Comparison of ENCODE assay signal across 25 cellular contexts in genomic region chr6:40848038-40848437, GRCh38.
DNase-seq lines count a peak whose midpoint lies in the region; ATAC-seq and TF ChIP-seq lines count a peak whose summit lies in the region.
"Had no signal": no experiment of that assay in that cellular context is flagged by ENCODE, and none has a peak within 500 bp of the region (broad histone marks: within the 10 kb centered on the region; RNA-seq: fewer than 3 reads in every experiment).

No MANE protein-coding gene starts in this region.

- no peak for ATAC-seq in HG02623 (IDR thresholded peaks at IDR 0.05; ENCODE audit: unreplicated experiment)
- ATAC-seq: gastrocnemius medialis, T-cell had no signal

- H3K27ac ChIP-seq in GM23248 (no peak overlapping the region), hepatocyte (no peak overlapping the region)
- H3K27ac ChIP-seq: adrenal gland; BLaER1 treated with 17β-estradiol and CSF1 and Interleukin-3, amounts not matched to agents 10 nM and 100 nM; breast epithelium; gastrocnemius medialis; skin epidermis; tibial nerve had no signal

- H3K4me3 ChIP-seq in GM23248 (no peak overlapping the region), hepatocyte (no peak overlapping the region)
- H3K4me3 ChIP-seq: adrenal gland; BLaER1 treated with 17β-estradiol and CSF1 and Interleukin-3, amounts not matched to agents 10 nM and 100 nM; breast epithelium; gastrocnemius medialis; HAP-1; lung; skin epidermis; tibial nerve had no signal

- H3K79me2 ChIP-seq in GM23248 (ENCODE audit: insufficient read depth) (no peaks in the 10 kb centered on the region), hepatocyte (no peaks in the 10 kb centered on the region)

- no peak overlapping the region for H2AFZ ChIP-seq in GM23248
- no peak overlapping the region for H2AFZ ChIP-seq in hepatocyte

- H3K27me3 ChIP-seq in GM23248 (replicated peaks; ENCODE audit: insufficient read depth) (peaks cover 6% of the 10 kb centered on the region; the same call in 1 of the 2 replicates), hepatocyte (no peaks in the 10 kb centered on the region)
- H3K27me3 ChIP-seq: adrenal gland; BLaER1 treated with 17β-estradiol and CSF1 and Interleukin-3, amounts not matched to agents 10 nM and 100 nM; breast epithelium; gastrocnemius medialis; tibial nerve had no signal

- in situ Hi-C loops in GM23248 (cut with MboI) = loop anchor here (25.0 kb wide), 2 partner anchors 861 to 1486 kb away; no protein-coding TSS in a partner anchor

- H3K9me2 ChIP-seq in GM23248 (ENCODE audit: insufficient read depth) = no peaks in the 10 kb centered on the region
- no peaks in the 10 kb centered on the region for H3K9me2 ChIP-seq in hepatocyte (replicated peaks; ENCODE audit: insufficient read depth)

- H3K9me3 ChIP-seq in GM23248 (ENCODE audit: low read depth) = no peaks in the 10 kb centered on the region
- H3K9me3 ChIP-seq in hepatocyte (ENCODE audit: low read depth) = no peaks in the 10 kb centered on the region
- H3K9me3 ChIP-seq: adrenal gland, breast epithelium, gastrocnemius medialis, HAP-1, tibial nerve had no signal

- 24% methylated on average over 5 of the region's 5 CpGs for WGBS in GM23248 (ENCODE audit: low coverage in 1 of 2, low lambda C conversion rate in 2 of 2, missing lambda C conversion rate in 2 of 2), 2 experiments
- WGBS in hepatocyte (ENCODE audit: low lambda C conversion rate, missing lambda C conversion rate) = 57% methylated on average over 5 of the region's 5 CpGs

- DNase-seq in AG08395 (ENCODE audit: low spot score) = peak; percentile 68
- peak; percentile 80 for DNase-seq in GM23248
- DNase-seq in amniotic epithelial cell (ENCODE audit: low read depth) = peak; percentile 65
- peak; percentile 67 for DNase-seq in hepatocyte (ENCODE audit: low spot score)
- DNase-seq in OCI-M2 (lab: John Stamatoyannopoulos, UW; ENCODE audit: unreplicated experiment) = no peak
- DNase-seq in NOMO-1 (lab: John Stamatoyannopoulos, UW; ENCODE audit: unreplicated experiment in 2 of 2) = no peak
- no peak for DNase-seq in HPDE6-E6E7 (ENCODE audit: extremely low spot score)
- DNase-seq: activated T-cell treated with anti-CD3 and anti-CD28 coated beads, Interleukin-2, amount 50 U/mL, for 1 hour; adrenal gland; DND-41; gastrocnemius medialis; KBM-7; kidney; NCI-H187; NCI-H526 treated with DMSO at 0.1 percent for 48 hours; stimulated activated CD4-positive, alpha-beta T cell treated with anti-CD3 and anti-CD28 coated beads, Interleukin-2, amount 100 ng/mL, for 48 hours; stimulated activated naive CD4-positive, alpha-beta T cell; T-cell had no signal

- TF ChIP-seq CTCF in hepatocyte (IDR thresholded peaks at IDR 0.05; ENCODE audit: poor library complexity) = no peak

- H3K4me1 ChIP-seq in GM23248 (ENCODE audit: insufficient read depth) = 0 out of 2 replicates have a peak, but pooled peaks cover 3% of the 10 kb centered on the region
- no peaks in the 10 kb centered on the region for H3K4me1 ChIP-seq in hepatocyte (ENCODE audit: insufficient read depth)
- H3K4me1 ChIP-seq: adrenal gland, breast epithelium, HAP-1 had no signal

- no peaks in the 10 kb centered on the region for H3K36me3 ChIP-seq in GM23248 (ENCODE audit: low read depth)
- H3K36me3 ChIP-seq in hepatocyte (replicated peaks; ENCODE audit: insufficient read depth, low read depth) = no peaks in the 10 kb centered on the region
- H3K36me3 ChIP-seq: adrenal gland; BLaER1 treated with 17β-estradiol and CSF1 and Interleukin-3, amounts not matched to agents 10 nM and 100 nM; gastrocnemius medialis; HAP-1; tibial nerve had no signal

- H3K4me2 ChIP-seq in GM23248 (ENCODE audit: unreplicated experiment) = no peak overlapping the region
- H3K4me2 ChIP-seq in hepatocyte = no peak overlapping the region
- H3K4me2 ChIP-seq: BLaER1 treated with 17β-estradiol and CSF1 and Interleukin-3, amounts not matched to agents 10 nM and 100 nM had no signal

- peaks cover 8% of the 10 kb centered on the region; the same call in 1 of the 2 replicates for H3F3A ChIP-seq in GM23248 (ENCODE audit: insufficient read depth)

- no peaks in the 10 kb centered on the region for H4K20me1 ChIP-seq in GM23248 (ENCODE audit: insufficient read depth)
- no peaks in the 10 kb centered on the region for H4K20me1 ChIP-seq in hepatocyte (ENCODE audit: insufficient read depth, poor library complexity, severe bottlenecking)
- H4K20me1 ChIP-seq: BLaER1 treated with 17β-estradiol and CSF1 and Interleukin-3, amounts not matched to agents 10 nM and 100 nM had no signal

- no peak overlapping the region for H3K9ac ChIP-seq in GM23248
- H3K9ac ChIP-seq: BLaER1 treated with 17β-estradiol and CSF1 and Interleukin-3, amounts not matched to agents 10 nM and 100 nM had no signal

Comparison
In these comparisons a context has a peak if more than half of its experiments do, and no peak if none do; other contexts are left out.
1. DNase-seq: peak in AG08395 (single experiment), GM23248 (single experiment), amniotic epithelial cell (single experiment) and hepatocyte (single experiment); none in OCI-M2 (single experiment), NOMO-1 (0 of 2) and HPDE6-E6E7 (single experiment).